ENCODE assay signal across 20 cellular contexts in the genomic region with DNA sequence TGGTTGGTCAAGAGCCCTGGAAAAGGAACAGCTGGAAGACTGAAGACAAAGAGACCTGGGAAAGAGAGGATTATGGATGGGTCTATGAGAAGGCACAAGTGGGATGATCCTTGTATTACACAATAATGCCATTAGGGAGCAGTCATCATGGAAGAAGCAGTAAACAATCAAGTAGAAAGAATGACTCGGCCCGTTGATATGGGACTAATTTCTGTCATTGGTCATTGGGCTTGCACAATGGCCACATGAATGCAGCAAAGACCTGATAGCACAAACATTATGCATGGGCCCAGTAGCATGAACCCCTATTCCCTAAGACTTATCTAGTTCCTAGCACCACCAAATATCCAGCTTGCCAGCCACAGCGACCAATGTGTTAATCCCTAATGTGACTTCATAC.
"Had no signal": no experiment of that assay in that cellular context is flagged by ENCODE, and none has a peak within 500 bp of the region (broad histone marks: within the 10 kb centered on the region; RNA-seq: fewer than 3 reads in every experiment).

No MANE protein-coding gene starts in this region.

- H3K9me3 ChIP-seq: SK-N-SH had no signal

- H3K9ac ChIP-seq: SK-N-SH had no signal

- DNase-seq: KBM-7, MV-4-11, NCI-H1048, NCI-H1105, NCI-H1417, NCI-H1436 treated with DMSO at 0.1 percent for 48 hours, NCI-H1694, NCI-H187 treated with DMSO at 0.1 percent for 48 hours, NCI-H2029 treated with DMSO at 0.1 percent for 48 hours, NCI-H2171 treated with DMSO at 0.1 percent for 48 hours, NCI-H345, NCI-H446 treated with DMSO at 0.1 percent for 48 hours, NCI-H510A treated with DMSO at 0.1 percent for 48 hours, NCI-H526, Right ventricle myocardium superior, RPMI8226, SIG-M5, SK-N-SH, SW 1271 had no signal

- H3K4me2 ChIP-seq: SK-N-SH had no signal

- FAIRE-seq: RCC 7860 had no signal
